Comparison of ENCODE assay signal across 21 cellular contexts in genomic region chr2:27058210-27058609, GRCh38.
"Had no signal": no experiment of that assay in that cellular context is flagged by ENCODE, and none has a peak within 500 bp of the region (broad histone marks: within the 10 kb centered on the region; RNA-seq: fewer than 3 reads in every experiment).

No MANE protein-coding gene starts in this region.

- H3K9me3 Mint-ChIP-seq: dendritic cell treated with granulocyte-macrophage colony-stimulating factor and Interleukin-4, amounts not matched to agents 40 ng/mL and 50 ng/mL, for 4 days; effector memory CD8-positive, alpha-beta T cell; immature natural killer cell; naive thymus-derived CD4-positive, alpha-beta T cell; neural crest cell; stimulated activated memory B cell treated with anti-CD40 and anti-IgM and Interleukin-4, amounts not matched to agents 10 μg/mL and 1 μg/mL and 100 μg/mL, for 72 hours; stimulated activated naive CD8-positive, alpha-beta T cell treated with anti-CD3 and anti-CD28 coated beads, Interleukin-15, amount 100 ng/mL, for 72 hours had no signal

- H3K27ac Mint-ChIP-seq: dendritic cell treated with granulocyte-macrophage colony-stimulating factor and Interleukin-4, amounts not matched to agents 40 ng/mL and 50 ng/mL, for 4 days; effector memory CD8-positive, alpha-beta T cell; progenitor cell of endocrine pancreas; stimulated activated memory B cell treated with anti-CD40 and anti-IgM and Interleukin-4, amounts not matched to agents 10 μg/mL and 1 μg/mL and 100 μg/mL, for 72 hours had no signal

- ATAC-seq: effector memory CD8-positive, alpha-beta T cell; foreskin keratinocyte; left ventricle myocardium superior; naive thymus-derived CD4-positive, alpha-beta T cell; pancreas; right cardiac atrium; stimulated activated memory B cell treated with anti-CD40 and anti-IgM and Interleukin-4, amounts not matched to agents 10 μg/mL and 1 μg/mL and 100 μg/mL, for 72 hours; stimulated activated naive CD8-positive, alpha-beta T cell treated with anti-CD3 and anti-CD28 coated beads, Interleukin-15, amount 100 ng/mL, for 72 hours had no signal

- H3K4me1 Mint-ChIP-seq: neural crest cell; stimulated activated memory B cell treated with anti-CD40 and anti-IgM and Interleukin-4, amounts not matched to agents 10 μg/mL and 1 μg/mL and 100 μg/mL, for 72 hours had no signal

- H3K4me1 ChIP-seq: foreskin keratinocyte, transverse colon had no signal

- H3K4me3 Mint-ChIP-seq: dendritic cell treated with granulocyte-macrophage colony-stimulating factor and Interleukin-4, amounts not matched to agents 40 ng/mL and 50 ng/mL, for 4 days; effector memory CD8-positive, alpha-beta T cell; immature natural killer cell; naive thymus-derived CD4-positive, alpha-beta T cell; stimulated activated memory B cell treated with anti-CD40 and anti-IgM and Interleukin-4, amounts not matched to agents 10 μg/mL and 1 μg/mL and 100 μg/mL, for 72 hours; stimulated activated naive CD8-positive, alpha-beta T cell treated with anti-CD3 and anti-CD28 coated beads, Interleukin-15, amount 100 ng/mL, for 72 hours had no signal

- H3K4me3 ChIP-seq: lung, pancreas, thoracic aorta, transverse colon had no signal

- H3K27me3 ChIP-seq: foreskin keratinocyte, pancreas, transverse colon had no signal

- H3K9me3 ChIP-seq: pancreas, thoracic aorta, transverse colon had no signal

- FAIRE-seq: colon, keratinocyte, pancreas had no signal

- H3K27ac ChIP-seq: foreskin keratinocyte, thoracic aorta, transverse colon had no signal

- H3K27me3 Mint-ChIP-seq: dendritic cell treated with granulocyte-macrophage colony-stimulating factor and Interleukin-4, amounts not matched to agents 40 ng/mL and 50 ng/mL, for 4 days; effector memory CD8-positive, alpha-beta T cell; naive thymus-derived CD4-positive, alpha-beta T cell; progenitor cell of endocrine pancreas; stimulated activated memory B cell treated with anti-CD40 and anti-IgM and Interleukin-4, amounts not matched to agents 10 μg/mL and 1 μg/mL and 100 μg/mL, for 72 hours; stimulated activated naive CD8-positive, alpha-beta T cell treated with anti-CD3 and anti-CD28 coated beads, Interleukin-15, amount 100 ng/mL, for 72 hours had no signal

- DNase-seq: cerebellar nuclear complex; effector memory CD8-positive, alpha-beta T cell; foreskin keratinocyte; immature natural killer cell; left ventricle myocardium superior; naive thymus-derived CD4-positive, alpha-beta T cell; nucleus accumbens; pancreas; right cardiac atrium; stimulated activated CD4-positive, alpha-beta T cell treated with anti-CD3 and anti-CD28 coated beads, Interleukin-4, amount 100 ng/mL, for 1 hour; stimulated activated CD8-positive, alpha-beta memory T cell treated with anti-CD3 and anti-CD28 coated beads, Interleukin-4, amount 100 ng/mL, for 48 hours; stimulated activated naive CD8-positive, alpha-beta T cell treated with anti-CD3 and anti-CD28 coated beads, Interleukin-15, amount 100 ng/mL, for 72 hours; transverse colon had no signal
